Comparison of ENCODE assay signal across 8 cellular contexts in the genomic region with DNA sequence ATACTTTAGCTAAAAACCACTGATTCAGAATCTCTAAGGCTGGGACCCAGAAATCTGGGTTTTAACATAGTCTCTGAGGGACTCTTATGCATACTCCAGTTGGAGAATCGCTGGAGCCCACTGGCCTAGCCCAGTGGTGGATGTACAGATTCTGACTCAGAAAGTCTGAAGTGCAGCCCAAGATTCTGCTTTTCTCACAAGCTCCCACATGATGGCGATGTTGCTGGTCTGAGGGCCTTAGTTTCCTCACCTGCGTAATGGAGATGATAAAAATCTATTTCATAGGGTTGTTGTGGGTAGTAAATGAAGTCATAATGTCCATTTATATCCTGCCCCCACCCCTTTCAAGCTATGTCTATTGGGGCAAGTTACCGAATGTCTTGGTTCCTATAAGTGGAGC. TPM values are rescaled to one million over a fixed set of nuclear protein-coding genes. Genes with fewer than 3 reads are reported as not detected.
DNase-seq lines count a peak whose midpoint lies in the region; ATAC-seq and TF ChIP-seq lines count a peak whose summit lies in the region.

No MANE protein-coding gene starts in this region.

- peaks cover 0 to 6% of the 10 kb centered on the region in 2 donors for H3K27me3 Mint-ChIP-seq in CD4-positive, alpha-beta memory T cell
- H3K27me3 Mint-ChIP-seq in osteocyte (ENCODE audit: unreplicated experiment) = peaks cover 25% of the 10 kb centered on the region

- H3K4me3 Mint-ChIP-seq in CD4-positive, alpha-beta memory T cell = no peak overlapping the region
- H3K4me3 Mint-ChIP-seq in osteocyte (ENCODE audit: unreplicated experiment) = no peak overlapping the region

- H3K36me3 Mint-ChIP-seq in CD4-positive, alpha-beta memory T cell = no peaks in the 10 kb centered on the region
- H3K36me3 Mint-ChIP-seq in osteocyte (ENCODE audit: unreplicated experiment) = no peaks in the 10 kb centered on the region

- H3K27me3 ChIP-seq in CD4-positive, alpha-beta memory T cell (ENCODE audit: insufficient read depth, low read length) = no peaks in the 10 kb centered on the region
- no peaks in the 10 kb centered on the region for H3K27me3 ChIP-seq in uterus

- peak; percentile 43 for TF ChIP-seq CTCF in RWPE1 (conservative IDR thresholded peaks at IDR 0.05; ENCODE audit: low read depth)
- TF ChIP-seq CTCF in choroid plexus epithelial cell (conservative IDR thresholded peaks at IDR 0.05; ENCODE audit: low read depth, low read length) = peak; percentile 84
- peak; percentile 67 for TF ChIP-seq CTCF in osteocyte (IDR thresholded peaks at IDR 0.05)
- TF ChIP-seq CTCF in uterus (IDR thresholded peaks at IDR 0.05) = peak in 1 of 4 experiments; percentile 7

- intact Hi-C loops in CD4-positive, alpha-beta memory T cell (cut with micrococcal nuclease) = loop anchor here (1.0 kb wide), 2 partner anchors 41 to 367 kb away; no protein-coding TSS in a partner anchor
- intact Hi-C loops in uterus (cut with DNase I; ENCODE audit: low total_unique reads) = no loop called here

- H3K27ac ChIP-seq in CD4-positive, alpha-beta memory T cell (ENCODE audit: low read depth, low read length) = no peak overlapping the region
- no peak overlapping the region for H3K27ac ChIP-seq in RWPE1
- H3K27ac ChIP-seq in uterus = no peak overlapping the region

- no peak overlapping the region for H3K27ac Mint-ChIP-seq in CD4-positive, alpha-beta memory T cell
- H3K27ac Mint-ChIP-seq in osteocyte (ENCODE audit: unreplicated experiment) = no peak overlapping the region

- H3K9me3 Mint-ChIP-seq in CD4-positive, alpha-beta memory T cell = peaks cover 0 to 4% (median 0%) of the 10 kb centered on the region in 8 donors
- H3K9me3 Mint-ChIP-seq in osteocyte (ENCODE audit: unreplicated experiment) = no peaks in the 10 kb centered on the region

- H3K4me1 Mint-ChIP-seq in CD4-positive, alpha-beta memory T cell = peaks cover 0 to 3% (median 1%) of the 10 kb centered on the region in 4 donors
- no peaks in the 10 kb centered on the region for H3K4me1 Mint-ChIP-seq in osteocyte (ENCODE audit: unreplicated experiment)

- H3K4me3 ChIP-seq in CD4-positive, alpha-beta memory T cell (ENCODE audit: low read length in 2 of 2) = no peak overlapping the region
- no peak overlapping the region for H3K4me3 ChIP-seq in choroid plexus epithelial cell (ENCODE audit: low read depth, low read length)
- H3K4me3 ChIP-seq in uterus = no peak overlapping the region

- no peak for TF ChIP-seq POLR2A in uterus (IDR thresholded peaks at IDR 0.05)

- peak in 4 of 5 donors; percentile 39 to 50 (median 40) for DNase-seq in CD4-positive, alpha-beta memory T cell
- peak; percentile 23 for DNase-seq in RWPE1 (ENCODE audit: low spot score)
- DNase-seq in choroid plexus epithelial cell (ENCODE audit: low read depth) = peak; percentile 64
- no peak for DNase-seq in osteocyte (ENCODE audit: extremely low spot score, unreplicated experiment)
- no peak for DNase-seq in uterus
- DNase-seq in HuH-7 (ENCODE audit: low spot score) = no peak

- ATAC-seq in GM18907 (IDR thresholded peaks at IDR 0.05; ENCODE audit: unreplicated experiment) (peak; percentile 52), GM18520 (IDR thresholded peaks at IDR 0.05; ENCODE audit: unreplicated experiment) (no peak)

- POLR2A ChIA-PET in CD4-positive, alpha-beta memory T cell (lab: Charles Lee; ENCODE audit: partially characterized antibody) = interaction anchor here (0.8 to 1.3 kb wide), 2 partner anchors 17 to 23 kb away, joined by 3 read pairs; no protein-coding TSS in a partner anchor
- POLR2A ChIA-PET in RWPE1 (lab: Yijun Ruan, JAX; ENCODE audit: low non-redundant PET) = no interaction called here

- no peaks in the 10 kb centered on the region for H3K9me3 ChIP-seq in CD4-positive, alpha-beta memory T cell (ENCODE audit: control insufficient read depth in 1 of 2, low read length in 2 of 2)
- H3K9me3 ChIP-seq in uterus = no peaks in the 10 kb centered on the region

- H3K36me3 ChIP-seq in CD4-positive, alpha-beta memory T cell (ENCODE audit: insufficient read depth, low read length) = no peaks in the 10 kb centered on the region
- no peaks in the 10 kb centered on the region for H3K36me3 ChIP-seq in uterus

- CTCF ChIA-PET in CD4-positive, alpha-beta memory T cell (lab: Charles Lee; ENCODE audit: partially characterized antibody) = interaction anchor here (0.5 to 4.2 kb wide), 17 partner anchors 8 to 367 kb away, joined by 3 to 65 read pairs (median 4); a partner anchor contains a TSS
- CTCF ChIA-PET in RWPE1 (lab: Yijun Ruan, JAX) = interaction anchor here (0.6 to 1.3 kb wide), 5 partner anchors 9 to 580 kb away, joined by 3 to 7 read pairs (median 3); no protein-coding TSS in a partner anchor

- H3K4me1 ChIP-seq in CD4-positive, alpha-beta memory T cell (ENCODE audit: insufficient read depth, low read length) = no peaks in the 10 kb centered on the region
- H3K4me1 ChIP-seq in uterus = no peaks in the 10 kb centered on the region

RNA-seq across cellular contexts. Expression of a gene that starts 7.7 kb away (rescaled TPM):
- total RNA-seq in CD4-positive, alpha-beta memory T cell = 10 to 100 TPM; 14.7 to 15.9 TPM
- polyA plus RNA-seq in CD4-positive, alpha-beta memory T cell = 10 to 100 TPM in 1 of 2 donors, 1 to 10 TPM in 1; 6.2 to 10.1 TPM
- total RNA-seq in osteocyte (8.4 and 11.9 TPM in 2 replicates), uterus (10 to 100 TPM in 2 of 4 donors, 1 to 10 TPM in 2; 1.8 to 76.5 (median 10.9) TPM)

RNA-seq across cellular contexts. Expression of a gene that starts 19.9 kb away (rescaled TPM):
- total RNA-seq in CD4-positive, alpha-beta memory T cell = not detected
- not detected for polyA plus RNA-seq in CD4-positive, alpha-beta memory T cell
- total RNA-seq in osteocyte (not detected in 2 replicates), uterus (not detected)

Comparison
In these comparisons a context has a peak if more than half of its experiments do, and no peak if none do; other contexts are left out.
1. DNase-seq: peak in CD4-positive, alpha-beta memory T cell (4 of 5), RWPE1 (single experiment) and choroid plexus epithelial cell (single experiment); none in osteocyte (single experiment), uterus (0 of 2) and HuH-7 (single experiment).